Comparison of ENCODE assay signal across 10 cellular contexts in the genomic region with DNA sequence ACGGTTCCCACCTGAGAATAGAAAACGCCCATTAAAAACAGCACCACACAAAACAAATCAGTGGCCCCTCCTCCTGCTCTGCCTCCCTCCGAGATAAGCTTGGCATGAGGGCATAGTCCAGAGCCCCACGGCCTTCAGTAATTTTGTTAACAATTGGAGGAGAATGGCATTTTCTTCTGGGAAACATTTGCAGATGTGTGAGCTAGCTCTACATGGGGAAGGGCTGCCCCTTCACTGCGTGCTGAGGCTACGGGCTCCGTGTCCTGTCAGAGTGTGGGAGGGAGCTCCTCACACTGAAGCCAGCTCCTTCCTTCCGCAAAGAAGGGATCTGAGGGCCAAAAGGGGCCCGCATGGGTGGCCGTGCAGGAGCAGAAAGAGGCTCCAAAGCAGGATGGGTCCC. TPM values are rescaled to one million over a fixed set of nuclear protein-coding genes. Genes with fewer than 3 reads are reported as not detected.
A peak's percentile ranks its signal among the peaks of the same experiment; 100 is the strongest.
DNase-seq lines count a peak whose midpoint lies in the region; ATAC-seq and TF ChIP-seq lines count a peak whose summit lies in the region.
"Had no signal": no experiment of that assay in that cellular context is flagged by ENCODE, and none has a peak within 500 bp of the region (broad histone marks: within the 10 kb centered on the region; RNA-seq: fewer than 3 reads in every experiment).

No MANE protein-coding gene starts in this region.

- no peak overlapping the region for H3K4me3 Mint-ChIP-seq in CD4-positive, alpha-beta T cell

- no peak overlapping the region for H2AK5ac ChIP-seq in mesendoderm (ENCODE audit: low read length)

- no peak overlapping the region for H2BK15ac ChIP-seq in mesendoderm (replicated peaks; ENCODE audit: low read depth)

- no peak overlapping the region for H3K4me3 ChIP-seq in adrenal gland
- H3K4me3 ChIP-seq in iPS-20b (ENCODE audit: low read length): no peak overlapping the region
- no peak overlapping the region for H3K4me3 ChIP-seq in mesendoderm (ENCODE audit: low read length)

- DNase-seq in CD4-positive, alpha-beta T cell: no peak
- DNase-seq in adrenal gland: peak in 1 of 7 donors; percentile 40
- no peak for DNase-seq in sciatic nerve (ENCODE audit: low spot score)
- DNase-seq in mesendoderm: no peak
- no peak for DNase-seq in germinal center (ENCODE audit: low spot score)
- DNase-seq in HT-29 (ENCODE audit: low spot score): no peak
- DNase-seq: NCI-H2029 treated with DMSO at 0.1 percent for 48 hours, T1000 had no signal

- POLR2A ChIA-PET in CD4-positive, alpha-beta T cell (lab: Charles Lee): no interaction called here

- intact Hi-C loops in CD4-positive, alpha-beta T cell (cut with DNase I, micrococcal nuclease): no loop called here
- intact Hi-C loops in adrenal gland (cut with DNase I) (no loop called here), sciatic nerve (cut with DNase I) (no loop called here)

- no peak overlapping the region for H3K56ac ChIP-seq in mesendoderm (ENCODE audit: low read length)

- H2BK5ac ChIP-seq in mesendoderm (ENCODE audit: low read length): no peak overlapping the region

- H4K5ac ChIP-seq in mesendoderm (ENCODE audit: low read length): no peak overlapping the region

- H3K4me2 ChIP-seq in mesendoderm (ENCODE audit: low read length): no peak overlapping the region

- ATAC-seq in CD4-positive, alpha-beta T cell (ENCODE audit: poor library complexity): peak; percentile 21
- peak; percentile 43 for ATAC-seq in sciatic nerve
- ATAC-seq in GM18511 (IDR thresholded peaks at IDR 0.05; ENCODE audit: unreplicated experiment): no peak

- no peak overlapping the region for H4K8ac ChIP-seq in mesendoderm (ENCODE audit: low read depth, low read length)

- no peak overlapping the region for H3K27ac ChIP-seq in CD4-positive, alpha-beta T cell (ENCODE audit: low read depth, low read length)
- H3K27ac ChIP-seq in adrenal gland (peak overlapping the region in 4 of 5 donors; percentile 45 to 67 (median 56)), iPS-20b (ENCODE audit: low read length) (no peak overlapping the region), mesendoderm (ENCODE audit: low read depth, low read length) (no peak overlapping the region)

- H3K9ac ChIP-seq in iPS-20b (ENCODE audit: low read depth, low read length): 0 out of 2 replicates have a peak overlapping the region, but pooled peaks have one; percentile 24
- H3K9ac ChIP-seq in mesendoderm (ENCODE audit: low read length): no peak overlapping the region

- H2BK120ac ChIP-seq in mesendoderm (ENCODE audit: low read depth, low read length): no peak overlapping the region

- no peaks in the 10 kb centered on the region for H3K27me3 Mint-ChIP-seq in CD4-positive, alpha-beta T cell

- H3K9me3 Mint-ChIP-seq in CD4-positive, alpha-beta T cell: no peaks in the 10 kb centered on the region

- no peak overlapping the region for H3K23ac ChIP-seq in mesendoderm (ENCODE audit: low read length)

- no peak for TF ChIP-seq POLR2A in adrenal gland (IDR thresholded peaks at IDR 0.05)

- peaks cover 21% of the 10 kb centered on the region for H3K4me1 Mint-ChIP-seq in CD4-positive, alpha-beta T cell (ENCODE audit: low read depth)

- no peak for TF ChIP-seq CTCF in CD4-positive, alpha-beta T cell (IDR thresholded peaks at IDR 0.05)
- no peak for TF ChIP-seq CTCF in adrenal gland (IDR thresholded peaks at IDR 0.05)

- H3K18ac ChIP-seq in mesendoderm (ENCODE audit: low read length): no peak overlapping the region

- H3K79me2 ChIP-seq in mesendoderm (ENCODE audit: control insufficient read depth, insufficient read depth, low read length): no peaks in the 10 kb centered on the region

- no peak overlapping the region for H3K4ac ChIP-seq in mesendoderm (ENCODE audit: low read depth, low read length)

- no peaks in the 10 kb centered on the region for H3K79me1 ChIP-seq in mesendoderm (ENCODE audit: low read length)

- peaks cover 24 to 57% of the 10 kb centered on the region in 2 donors for H3K4me1 ChIP-seq in adrenal gland (replicated peaks in 1 of 2)
- peaks cover 13% of the 10 kb centered on the region; the same call in 1 of the 2 replicates for H3K4me1 ChIP-seq in iPS-20b (ENCODE audit: insufficient read depth, low read length)
- H3K4me1 ChIP-seq in mesendoderm (ENCODE audit: control insufficient read depth, low read depth, low read length): peaks cover 9% of the 10 kb centered on the region

- 32 to 44% (median 37%) methylated on average over 4 to 10 of the region's 10 CpGs for WGBS in adrenal gland, 4 donors
- WGBS in mesendoderm (ENCODE audit: extremely low coverage, insufficient coverage, low lambda C conversion rate): no CpG with 5 or more reads among the region's 10 CpGs

- H3K36me3 ChIP-seq in adrenal gland (replicated peaks in 1 of 2): no peaks in the 10 kb centered on the region
- H3K36me3 ChIP-seq in iPS-20b (ENCODE audit: insufficient read depth, low read depth, low read length): no peaks in the 10 kb centered on the region
- H3K36me3 ChIP-seq in mesendoderm (ENCODE audit: control insufficient read depth, insufficient read depth, low read length): no peaks in the 10 kb centered on the region

- no peaks in the 10 kb centered on the region for H3K36me3 Mint-ChIP-seq in CD4-positive, alpha-beta T cell (ENCODE audit: low read depth)

- CTCF ChIA-PET in CD4-positive, alpha-beta T cell (lab: Charles Lee): interaction anchor here (0.7 kb wide), 1 partner anchor 16 kb away, joined by 3 read pairs; a partner anchor contains a TSS

- no peaks in the 10 kb centered on the region for H3K9me3 ChIP-seq in CD4-positive, alpha-beta T cell (ENCODE audit: control insufficient read depth, low read length)
- no peaks in the 10 kb centered on the region for H3K9me3 ChIP-seq in adrenal gland (replicated peaks in 1 of 3)
- H3K9me3 ChIP-seq in iPS-20b (ENCODE audit: insufficient read depth, low read depth, low read length): no peaks in the 10 kb centered on the region

- no peak overlapping the region for H3K27ac Mint-ChIP-seq in CD4-positive, alpha-beta T cell

- no peaks in the 10 kb centered on the region for H3K27me3 ChIP-seq in CD4-positive, alpha-beta T cell (ENCODE audit: control insufficient read depth, insufficient read depth, low read length)
- H3K27me3 ChIP-seq in adrenal gland (no peaks in the 10 kb centered on the region), iPS-20b (ENCODE audit: insufficient read depth, low read length) (no peaks in the 10 kb centered on the region), mesendoderm (ENCODE audit: insufficient read depth, low read length, poor library complexity) (no peaks in the 10 kb centered on the region)

RNA-seq across cellular contexts. Expression of a gene that starts 15.2 kb away (rescaled TPM):
- 10 to 100 TPM; 19.2 to 20.8 TPM for total RNA-seq in CD4-positive, alpha-beta T cell
- total RNA-seq in adrenal gland (10 to 100 TPM; 13.8 to 96.4 (median 21.5) TPM), sciatic nerve (54.1 TPM)
- polyA plus RNA-seq in adrenal gland: 10 to 100 TPM in 1 of 3 donors, 1 to 10 TPM in 2; 9.3 to 68.4 (median 9.8) TPM
- polyA plus RNA-seq in mesendoderm (2013, experiment 1 of 2): 2.7 TPM
- 2.7 TPM for polyA plus RNA-seq in mesendoderm (2013, experiment 2 of 2)
- 4.6 and 7.1 TPM in 2 replicates for total RNA-seq in HT-29 (2014; rRNA removed; shearing (Covaris generic))

RNA-seq across cellular contexts. Expression of a gene that starts 43.9 kb away (rescaled TPM):
- 1 to 10 TPM; 7.1 to 7.5 TPM for total RNA-seq in CD4-positive, alpha-beta T cell
- total RNA-seq in adrenal gland (100 to 1,000 TPM; 306 to 628 (median 425) TPM), sciatic nerve (62.3 TPM)
- 100 to 1,000 TPM; 150 to 596 (median 200) TPM for polyA plus RNA-seq in adrenal gland
- polyA plus RNA-seq in mesendoderm (2013, experiment 1 of 2): 163 TPM
- polyA plus RNA-seq in mesendoderm (2013, experiment 2 of 2): 181 TPM
- 142 and 156 TPM in 2 replicates for total RNA-seq in HT-29 (2014; rRNA removed; shearing (Covaris generic))

RNA-seq across cellular contexts. Expression of a gene that starts 57.0 kb away (rescaled TPM):
- 1 to 10 TPM; 7.1 to 7.8 TPM for total RNA-seq in CD4-positive, alpha-beta T cell
- total RNA-seq in adrenal gland: 10 to 100 TPM; 31.0 to 55.7 (median 45.8) TPM
- 100 to 1,000 TPM in 2 of 3 donors, 10 to 100 TPM in 1; 53.6 to 135 (median 102) TPM for polyA plus RNA-seq in adrenal gland
- total RNA-seq in sciatic nerve: 13.5 TPM
- polyA plus RNA-seq in mesendoderm (2013, experiment 1 of 2): 40.0 TPM
- 39.8 TPM for polyA plus RNA-seq in mesendoderm (2013, experiment 2 of 2)
- 37.9 and 40.4 TPM in 2 replicates for total RNA-seq in HT-29 (2014; rRNA removed; shearing (Covaris generic))

Comparison
In these comparisons a context has a peak if more than half of its experiments do, and no peak if none do; other contexts are left out.
1. H3K27ac ChIP-seq: peak in adrenal gland (4 of 5); none in CD4-positive, alpha-beta T cell (single experiment), iPS-20b (single experiment) and mesendoderm (single experiment).